Comparison of ENCODE assay signal across 17 cellular contexts in the genomic region with DNA sequence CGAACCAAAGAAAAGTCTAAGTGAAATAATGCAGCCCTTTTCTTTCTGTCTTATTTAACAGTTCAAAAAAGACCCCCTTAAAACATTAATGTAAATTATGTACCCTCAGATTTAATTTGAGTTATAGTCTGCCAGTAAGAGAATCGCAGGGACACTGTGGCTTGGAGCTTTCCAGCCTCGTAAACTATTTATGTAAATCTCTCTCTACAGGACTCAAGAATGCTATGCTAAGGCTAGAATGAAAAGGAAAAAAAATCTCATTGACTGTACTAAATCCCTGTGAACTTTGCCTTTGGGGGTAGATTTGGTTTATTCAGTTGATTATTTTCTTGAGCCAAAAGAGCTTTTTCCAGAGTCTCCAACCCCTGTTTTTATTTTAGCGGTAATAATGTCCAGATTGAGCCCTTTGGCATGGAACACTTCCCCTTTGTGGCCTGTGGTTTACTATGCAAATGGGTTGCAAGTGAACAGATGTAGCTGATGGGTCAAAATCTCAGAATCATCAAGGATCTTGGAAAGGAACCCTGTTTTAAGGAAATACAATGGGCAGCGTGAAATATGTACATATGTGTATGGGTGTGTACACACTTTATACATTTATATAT.
A peak's percentile ranks its signal among the peaks of the same experiment; 100 is the strongest.
DNase-seq lines count a peak whose midpoint lies in the region; ATAC-seq and TF ChIP-seq lines count a peak whose summit lies in the region.
"Had no signal": no experiment of that assay in that cellular context is flagged by ENCODE, and none has a peak within 500 bp of the region (broad histone marks: within the 10 kb centered on the region; RNA-seq: fewer than 3 reads in every experiment).

No MANE protein-coding gene starts in this region.

- no peak overlapping the region for H3K27ac ChIP-seq in upper lobe of right lung
- H3K27ac ChIP-seq: 22Rv1, prostate gland had no signal

- no peaks in the 10 kb centered on the region for H3K9me3 ChIP-seq in upper lobe of right lung
- H3K9me3 ChIP-seq: prostate gland had no signal

- H3K27me3 ChIP-seq in upper lobe of right lung, result no peaks in the 10 kb centered on the region

- TF ChIP-seq CTCF in upper lobe of right lung (IDR thresholded peaks at IDR 0.05), result no peak

- no peaks in the 10 kb centered on the region for H3K4me1 ChIP-seq in upper lobe of right lung
- H3K4me1 ChIP-seq: prostate gland had no signal

- intact Hi-C loops in upper lobe of right lung (cut with DNase I), result no loop called here

- ATAC-seq in upper lobe of right lung, result peak; percentile 59
- ATAC-seq: CD8-positive, alpha-beta T cell; stimulated activated naive CD8-positive, alpha-beta T cell treated with anti-CD3 and anti-CD28 coated beads, Interleukin-15, amount 100 ng/mL, for 72 hours had no signal

- no peaks in the 10 kb centered on the region for H3K36me3 ChIP-seq in upper lobe of right lung
- H3K36me3 ChIP-seq: prostate gland had no signal

- DNase-seq in DMS 273 (lab: John Stamatoyannopoulos, UW; ENCODE audit: unreplicated experiment) (peak; percentile 33), DMS 273 treated with DMSO at 0.1 percent for 48 hours (lab: John Stamatoyannopoulos, UW) (no peak), NOMO-1 treated with DMSO at 0.1 percent for 48 hours (lab: John Stamatoyannopoulos, UW; ENCODE audit: unreplicated experiment) (peak; percentile 68), fibroblast of gingiva (ENCODE audit: low read depth) (peak; percentile 58), upper lobe of right lung (no peak), NCI-H1092 (lab: John Stamatoyannopoulos, UW) (no peak), NCI-H226 (no peak), iPS-NIHi11 (ENCODE audit: low spot score) (no peak)
- DNase-seq: activated gamma-delta T cell treated with Interleukin-2 at 50 U/mL for 16 hours; anterior cingulate cortex; CD8-positive, alpha-beta T cell; NCI-H1105 treated with DMSO at 0.1 percent for 48 hours; SHP77; stimulated activated CD4-positive, alpha-beta T cell treated with anti-CD3 and anti-CD28 coated beads, Interleukin-12 subunit alpha, Interleukin-12 subunit beta, amount 100 ng/mL, for 4 hours; stimulated activated naive CD8-positive, alpha-beta T cell treated with anti-CD3 and anti-CD28 coated beads, Interleukin-15, amount 100 ng/mL, for 72 hours had no signal

- H3K4me3 ChIP-seq in upper lobe of right lung, result no peak overlapping the region
- H3K4me3 ChIP-seq: prostate gland had no signal

Comparison
In these comparisons a context has a peak if more than half of its experiments do, and no peak if none do; other contexts are left out.
1. DNase-seq: peak in DMS 273 (single experiment), NOMO-1 treated with DMSO at 0.1 percent for 48 hours (single experiment) and fibroblast of gingiva (single experiment); none in DMS 273 treated with DMSO at 0.1 percent for 48 hours (single experiment), upper lobe of right lung (single experiment), NCI-H1092 (single experiment), NCI-H226 (single experiment) and iPS-NIHi11 (single experiment).